Comparison of ENCODE assay signal across 23 cellular contexts in genomic region chr16:31006086-31006385, GRCh38. TPM values are rescaled to one million over a fixed set of nuclear protein-coding genes. Genes with fewer than 3 reads are reported as not detected.
A peak's percentile ranks its signal among the peaks of the same experiment; 100 is the strongest.
DNase-seq lines count a peak whose midpoint lies in the region; FAIRE-seq and TF ChIP-seq lines count a peak whose summit lies in the region.
"Had no signal": no experiment of that assay in that cellular context is flagged by ENCODE, and none has a peak within 500 bp of the region (broad histone marks: within the 10 kb centered on the region; RNA-seq: fewer than 3 reads in every experiment).

No MANE protein-coding gene starts in this region.

- no peak overlapping the region for H4K91ac ChIP-seq in H1 (replicated peaks; ENCODE audit: insufficient read length, low read length)

- POLR2A ChIA-PET in H1 (lab: Charles Lee; ENCODE audit: partially characterized antibody): no interaction called here

- no peak overlapping the region for H2BK120ac ChIP-seq in H1 (replicated peaks; ENCODE audit: low read depth, low read length)

- no peak for TF ChIP-seq CTCF in H1 (IDR thresholded peaks at IDR 0.05; ENCODE audit: control extremely low read depth in 1 of 3, insufficient read depth in 1 of 3, low read depth in 1 of 3, low read length in 3 of 3)
- TF ChIP-seq CTCF in BE2C (IDR thresholded peaks at IDR 0.05; ENCODE audit: low read depth, low read length): no peak

- H2BK15ac ChIP-seq in H1 (ENCODE audit: low read length): no peak overlapping the region

- peaks cover 0 to 4% of the 10 kb centered on the region in 2 experiments; a peak in 1 of 4 replicates for H3K79me2 ChIP-seq in H1 (ENCODE audit: control insufficient read depth in 1 of 2, insufficient read depth in 2 of 2, low read length in 2 of 2)

- H3K14ac ChIP-seq in H1 (ENCODE audit: insufficient read length): no peak overlapping the region

- H3K56ac ChIP-seq in H1 (replicated peaks; ENCODE audit: insufficient read length, low read depth, low read length): no peak overlapping the region

- H3K23ac ChIP-seq in H1 (ENCODE audit: insufficient read length): no peak overlapping the region

- 0 out of 2 replicates have a peak, but pooled peaks cover 10% of the 10 kb centered on the region for H3K79me1 ChIP-seq in H1 (ENCODE audit: low read depth, low read length)

- H2BK5ac ChIP-seq in H1 (ENCODE audit: low read depth, low read length): no peak overlapping the region

- no peak overlapping the region for H2BK20ac ChIP-seq in H1 (ENCODE audit: low read length)

- H4K8ac ChIP-seq in H1 (ENCODE audit: extremely low read depth, insufficient read depth, low read length): 0 out of 2 replicates have a peak overlapping the region, but pooled peaks have one; percentile 11

- H3K23me2 ChIP-seq in H1 (ENCODE audit: low read depth, low read length): peaks cover 1% of the 10 kb centered on the region; the same call in 1 of the 2 replicates

- no peak for TF ChIP-seq RAD21 in H1 (IDR thresholded peaks at IDR 0.05 in 1 of 2, conservative IDR thresholded peaks at IDR 0.05 in 1 of 2; ENCODE audit: low read depth in 2 of 2, low read length in 2 of 2)

- no peak overlapping the region for H2AFZ ChIP-seq in H1 (ENCODE audit: low read length)

- DNase-seq in NCI-H1694 treated with DMSO at 0.1 percent for 48 hours (lab: John Stamatoyannopoulos, UW): peak; percentile 22
- no peak for DNase-seq in H1 (ENCODE audit: low read depth in 1 of 2, low spot score in 2 of 2)
- DNase-seq in H4 (ENCODE audit: low spot score): no peak
- no peak for DNase-seq in BE2C
- DNase-seq: activated CD4-positive, alpha-beta T cell treated with anti-CD3 and anti-CD28 coated beads for 4 hours; foreskin melanocyte; hippocampal formation; islet precursor cell; NCI-H146; NCI-H748 treated with DMSO at 0.1 percent for 48 hours; OCI-M1; SHP77; stimulated activated CD4-positive, alpha-beta T cell treated with anti-CD3 and anti-CD28 coated beads, Interleukin-2, amount 100 ng/mL, for 48 hours; stimulated activated naive CD8-positive, alpha-beta T cell treated with anti-CD3 and anti-CD28 coated beads, Interleukin-15, amount 100 ng/mL, for 72 hours had no signal

- no peak overlapping the region for H4K5ac ChIP-seq in H1 (ENCODE audit: insufficient read length, low read depth, low read length)

- no peak overlapping the region for H3K4ac ChIP-seq in H1 (replicated peaks; ENCODE audit: insufficient read length, low read depth, low read length)

- H3K4me2 ChIP-seq in H1 (ENCODE audit: insufficient read depth in 1 of 2, low read depth in 2 of 2, low read length in 2 of 2): no peak overlapping the region
- H3K4me2 ChIP-seq: smooth muscle cell had no signal

- CTCF ChIA-PET in H1 (lab: Charles Lee; ENCODE audit: partially characterized antibody): interaction anchor here (1.2 to 2.1 kb wide), 3 partner anchors 21 to 445 kb away, joined by 4 to 10 read pairs (median 4); partner anchors contain the start of gene HSD3B7

- no peak for FAIRE-seq in H1 (lab: Jason Lieb, UNC)
- FAIRE-seq: D721Med, H54, TTC549 had no signal

- H4K20me1 ChIP-seq in H1 (replicated peaks in 1 of 2; ENCODE audit: control insufficient read depth in 1 of 2, insufficient read depth in 2 of 2, low read length in 2 of 2): peaks cover 0 to 4% of the 10 kb centered on the region in 2 experiments

- H2BK12ac ChIP-seq in H1 (ENCODE audit: low read depth, low read length): no peak overlapping the region

- peaks cover 4 to 18% (median 6%) of the 10 kb centered on the region in 4 experiments for H3K4me1 ChIP-seq in H1 (replicated peaks in 1 of 4; ENCODE audit: control insufficient read depth in 3 of 4, insufficient read depth in 4 of 4, low read length in 3 of 4)
- no peaks in the 10 kb centered on the region for H3K4me1 ChIP-seq in BE2C
- H3K4me1 ChIP-seq: ascending aorta had no signal

- H3K4me3 ChIP-seq in H1 (ENCODE audit: extremely low read depth in 1 of 4, insufficient read depth in 2 of 4, low read depth in 3 of 4, low read length in 4 of 4): no peak overlapping the region
- H3K4me3 ChIP-seq in BE2C (ENCODE audit: low read depth, low read length): no peak overlapping the region
- H3K4me3 ChIP-seq: ascending aorta, smooth muscle cell, tibial nerve had no signal

- H3K9ac ChIP-seq in H1 (replicated peaks in 1 of 4; ENCODE audit: extremely low read depth in 1 of 4, low read depth in 3 of 4, low read length in 3 of 4): no peak overlapping the region

- TF ChIP-seq POLR2A in H1 (IDR thresholded peaks at IDR 0.05; ENCODE audit: control extremely low read depth in 1 of 2, low read depth in 2 of 2, low read length in 2 of 2): no peak

- H3K18ac ChIP-seq in H1 (ENCODE audit: extremely low read depth, low read length): no peak overlapping the region

- no peak overlapping the region for H3K27ac ChIP-seq in H1 (ENCODE audit: low read depth, low read length)
- H3K27ac ChIP-seq: ascending aorta, neutrophil, tibial nerve had no signal

- no peaks in the 10 kb centered on the region for H3K27me3 ChIP-seq in H1 (replicated peaks in 1 of 4; ENCODE audit: control insufficient read depth in 3 of 4, extremely low read depth in 1 of 4, insufficient read depth in 3 of 4, low read length in 3 of 4)
- peaks cover 3% of the 10 kb centered on the region for H3K27me3 ChIP-seq in BE2C

- H3K36me3 ChIP-seq in H1 (ENCODE audit: control insufficient read depth in 2 of 4, insufficient read depth in 4 of 4, low read length in 3 of 4) (no peaks in the 10 kb centered on the region), BE2C (no peaks in the 10 kb centered on the region)
- H3K36me3 ChIP-seq: ascending aorta, neutrophil, tibial nerve had no signal

- TF ChIP-seq EP300 in H1 (IDR thresholded peaks at IDR 0.05; ENCODE audit: borderline replicate concordance in 1 of 2, low read depth in 2 of 2, low read length in 2 of 2): no peak

- H3K9me3 ChIP-seq in H1 (ENCODE audit: insufficient read depth in 2 of 2, low read depth in 1 of 2, low read length in 1 of 2) (no peaks in the 10 kb centered on the region), BE2C (no peaks in the 10 kb centered on the region)
- H3K9me3 ChIP-seq: ascending aorta, neutrophil, tibial nerve had no signal

- H2AK5ac ChIP-seq in H1 (ENCODE audit: low read depth, low read length): no peak overlapping the region

- WGBS in H1 (ENCODE audit: extremely low coverage in 1 of 2, insufficient coverage in 1 of 2, insufficient read length in 1 of 2, insufficient replicate concordance in 2 of 2, low coverage in 1 of 2, low lambda C conversion rate in 2 of 2, missing lambda C conversion rate in 1 of 2), 2 experiments: 74% methylated on average over 7 of the region's 7 CpGs; no CpG with 5 or more reads in 1 of the 2 experiments

RNA-seq across cellular contexts. Expression of gene STX1B, which starts 4.4 kb away (rescaled TPM):
- 18.0 and 20.2 TPM in 2 replicates for total RNA-seq in H1 (2021; fragmentation: NEBNext Ultra II Directional; extraction: Animal tissue kit (Norgen Biotek cat#: 25700))
- polyA plus RNA-seq in H1 (2011; rRNA removed): 8.9 and 14.6 TPM in 2 replicates
- 11.0 TPM for polyA plus RNA-seq in H1 (2011; cell fraction: cytosol; rRNA removed)
- 35.1 TPM for polyA plus RNA-seq in H1 (2011; cell fraction: nucleus; rRNA removed)
- polyA plus RNA-seq in H1 (2012, experiment 1 of 2): 10.7 to 16.1 TPM (median 14.3 TPM) in 4 replicates
- 5.6 TPM for polyA plus RNA-seq in H1 (2012, experiment 2 of 2)
- polyA plus RNA-seq in H1 (2013, experiment 1 of 2): 10.6 TPM
- polyA plus RNA-seq in H1 (2013, experiment 2 of 2): 11.2 TPM
- polyA minus RNA-seq in H1 (2011; rRNA and poly(A)+ RNA removed): 10.7 and 12.1 TPM in 2 replicates
- 9.2 TPM for polyA minus RNA-seq in H1 (2011; cell fraction: cytosol; rRNA and poly(A)+ RNA removed)
- 11.6 TPM for polyA minus RNA-seq in H1 (2011; cell fraction: nucleus; rRNA and poly(A)+ RNA removed)
- total RNA-seq in H4 (2014; rRNA removed; shearing (Covaris generic)): 0.04 TPM in 1 of 2 replicates, not detected in the other
- 1.2 TPM for polyA plus RNA-seq in BE2C (2012; ENCODE audit: insufficient read depth, insufficient read length, low read depth)
- polyA plus RNA-seq: CD14-positive monocyte had no signal

RNA-seq across cellular contexts. Expression of gene HSD3B7, which starts 21.0 kb away (rescaled TPM):
- total RNA-seq in H1 (2021; fragmentation: NEBNext Ultra II Directional; extraction: Animal tissue kit (Norgen Biotek cat#: 25700)): 2.9 and 3.1 TPM in 2 replicates
- polyA plus RNA-seq in H1 (2011; rRNA removed): 6.6 and 9.8 TPM in 2 replicates
- 5.6 TPM for polyA plus RNA-seq in H1 (2011; cell fraction: cytosol; rRNA removed)
- 9.9 TPM for polyA plus RNA-seq in H1 (2011; cell fraction: nucleus; rRNA removed)
- 1.2 to 4.1 TPM (median 3.8 TPM) in 4 replicates for polyA plus RNA-seq in H1 (2012, experiment 1 of 2)
- polyA plus RNA-seq in H1 (2012, experiment 2 of 2): 5.2 TPM
- 2.6 TPM for polyA plus RNA-seq in H1 (2013, experiment 1 of 2)
- 2.5 TPM for polyA plus RNA-seq in H1 (2013, experiment 2 of 2)
- 2.3 and 2.9 TPM in 2 replicates for polyA minus RNA-seq in H1 (2011; rRNA and poly(A)+ RNA removed)
- 1.7 TPM for polyA minus RNA-seq in H1 (2011; cell fraction: cytosol; rRNA and poly(A)+ RNA removed)
- polyA minus RNA-seq in H1 (2011; cell fraction: nucleus; rRNA and poly(A)+ RNA removed): 2.2 TPM
- total RNA-seq in H4 (2014; rRNA removed; shearing (Covaris generic)): 0.68 and 1.0 TPM in 2 replicates
- polyA plus RNA-seq in BE2C (2012; ENCODE audit: insufficient read depth, insufficient read length, low read depth): 1.3 TPM
- polyA plus RNA-seq: IgD-negative memory B cell had no signal

RNA-seq across cellular contexts. Expression of gene STX4, which starts 27.3 kb away (rescaled TPM):
- total RNA-seq in H1 (2021; fragmentation: NEBNext Ultra II Directional; extraction: Animal tissue kit (Norgen Biotek cat#: 25700)): 32.3 and 39.2 TPM in 2 replicates
- polyA plus RNA-seq in H1 (2011; rRNA removed): 25.8 and 32.1 TPM in 2 replicates
- 32.7 TPM for polyA plus RNA-seq in H1 (2011; cell fraction: cytosol; rRNA removed)
- polyA plus RNA-seq in H1 (2011; cell fraction: nucleus; rRNA removed): 52.9 TPM
- polyA plus RNA-seq in H1 (2012, experiment 1 of 2): 44.8 to 51.5 TPM (median 47.5 TPM) in 4 replicates
- polyA plus RNA-seq in H1 (2012, experiment 2 of 2): 16.4 TPM
- 39.8 TPM for polyA plus RNA-seq in H1 (2013, experiment 1 of 2)
- polyA plus RNA-seq in H1 (2013, experiment 2 of 2): 42.0 TPM
- polyA minus RNA-seq in H1 (2011; rRNA and poly(A)+ RNA removed): 14.5 and 27.1 TPM in 2 replicates
- polyA minus RNA-seq in H1 (2011; cell fraction: cytosol; rRNA and poly(A)+ RNA removed): 16.4 TPM
- polyA minus RNA-seq in H1 (2011; cell fraction: nucleus; rRNA and poly(A)+ RNA removed): 12.5 TPM
- 10.5 and 15.7 TPM in 2 replicates for total RNA-seq in H4 (2014; rRNA removed; shearing (Covaris generic))
- polyA plus RNA-seq in BE2C (2012; ENCODE audit: insufficient read depth, insufficient read length, low read depth): 44.9 TPM

RNA-seq across cellular contexts. Expression of gene SETD1A, which starts 48.5 kb away (rescaled TPM):
- 29.0 and 29.6 TPM in 2 replicates for total RNA-seq in H1 (2021; fragmentation: NEBNext Ultra II Directional; extraction: Animal tissue kit (Norgen Biotek cat#: 25700))
- 4.8 and 8.3 TPM in 2 replicates for polyA plus RNA-seq in H1 (2011; rRNA removed)
- polyA plus RNA-seq in H1 (2011; cell fraction: cytosol; rRNA removed): 3.2 TPM
- polyA plus RNA-seq in H1 (2011; cell fraction: nucleus; rRNA removed): 20.7 TPM
- 23.3 to 31.8 TPM (median 27.5 TPM) in 4 replicates for polyA plus RNA-seq in H1 (2012, experiment 1 of 2)
- 13.9 TPM for polyA plus RNA-seq in H1 (2012, experiment 2 of 2)
- polyA plus RNA-seq in H1 (2013, experiment 1 of 2): 18.4 TPM
- 18.0 TPM for polyA plus RNA-seq in H1 (2013, experiment 2 of 2)
- 3.2 and 4.1 TPM in 2 replicates for polyA minus RNA-seq in H1 (2011; rRNA and poly(A)+ RNA removed)
- polyA minus RNA-seq in H1 (2011; cell fraction: cytosol; rRNA and poly(A)+ RNA removed): 8.7 TPM
- 9.1 TPM for polyA minus RNA-seq in H1 (2011; cell fraction: nucleus; rRNA and poly(A)+ RNA removed)
- 1.4 and 1.7 TPM in 2 replicates for total RNA-seq in H4 (2014; rRNA removed; shearing (Covaris generic))
- polyA plus RNA-seq in BE2C (2012; ENCODE audit: insufficient read depth, insufficient read length, low read depth): 99.1 TPM

RNA-seq across cellular contexts. Expression of gene ORAI3, which starts 57.2 kb away (rescaled TPM):
- 8.7 and 10.0 TPM in 2 replicates for total RNA-seq in H1 (2021; fragmentation: NEBNext Ultra II Directional; extraction: Animal tissue kit (Norgen Biotek cat#: 25700))
- polyA plus RNA-seq in H1 (2011; rRNA removed): 24.5 and 26.8 TPM in 2 replicates
- polyA plus RNA-seq in H1 (2011; cell fraction: cytosol; rRNA removed): 15.8 TPM
- polyA plus RNA-seq in H1 (2011; cell fraction: nucleus; rRNA removed): 15.7 TPM
- polyA plus RNA-seq in H1 (2012, experiment 1 of 2): 6.0 to 11.3 TPM (median 9.0 TPM) in 4 replicates
- polyA plus RNA-seq in H1 (2012, experiment 2 of 2): 10.6 TPM
- polyA plus RNA-seq in H1 (2013, experiment 1 of 2): 10.8 TPM
- 13.1 TPM for polyA plus RNA-seq in H1 (2013, experiment 2 of 2)
- 11.8 and 13.4 TPM in 2 replicates for polyA minus RNA-seq in H1 (2011; rRNA and poly(A)+ RNA removed)
- polyA minus RNA-seq in H1 (2011; cell fraction: cytosol; rRNA and poly(A)+ RNA removed): 6.5 TPM
- polyA minus RNA-seq in H1 (2011; cell fraction: nucleus; rRNA and poly(A)+ RNA removed): 8.5 TPM
- total RNA-seq in H4 (2014; rRNA removed; shearing (Covaris generic)): 30.5 and 43.8 TPM in 2 replicates
- 3.1 TPM for polyA plus RNA-seq in BE2C (2012; ENCODE audit: insufficient read depth, insufficient read length, low read depth)

Comparison
In these comparisons a context has a peak if more than half of its experiments do, and no peak if none do; other contexts are left out.
1. RNA of gene STX1B, which starts 4.4 kb away (total RNA-seq): 18.0 to 20.2 TPM in H1; 0.04 TPM in H4; every median in the first group is over 10 times any median in the second.